ENCODE assay signal across 19 cellular contexts in the genomic region with DNA sequence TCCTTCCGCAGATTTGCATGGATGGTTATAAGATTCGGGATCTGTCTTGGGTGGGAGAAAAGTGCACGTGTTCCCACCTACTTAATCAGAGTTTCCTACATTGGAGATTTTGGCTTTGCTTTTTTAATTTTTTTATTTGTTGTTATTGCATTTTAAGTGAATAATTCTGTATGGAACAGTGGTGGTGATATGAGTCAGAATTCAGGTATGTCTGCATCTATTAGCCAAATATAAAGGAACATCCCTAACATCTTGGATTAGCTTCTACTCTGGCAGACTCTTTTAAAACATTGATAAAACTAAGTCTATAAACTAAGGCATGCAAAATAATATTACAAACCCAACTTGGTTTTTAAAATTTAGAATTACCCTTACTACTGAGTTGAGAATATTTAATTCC.
"Had no signal": no experiment of that assay in that cellular context is flagged by ENCODE, and none has a peak within 500 bp of the region (broad histone marks: within the 10 kb centered on the region; RNA-seq: fewer than 3 reads in every experiment).

No MANE protein-coding gene starts in this region.

- H3K27ac ChIP-seq: coronary artery, foreskin keratinocyte, hepatocyte, neutrophil, spleen, tibial artery had no signal

- H3K27me3 ChIP-seq: foreskin keratinocyte, hepatocyte, neutrophil, spleen, tibial artery had no signal

- H3K4me1 Mint-ChIP-seq: naive thymus-derived CD4-positive, alpha-beta T cell; nephron progenitor cell; stimulated activated memory B cell treated with anti-CD40 and anti-IgM and Interleukin-4, amounts not matched to agents 10 μg/mL and 1 μg/mL and 100 μg/mL, for 72 hours had no signal

- ATAC-seq: esophagus mucosa; foreskin keratinocyte; naive thymus-derived CD4-positive, alpha-beta T cell; sciatic nerve; stimulated activated memory B cell treated with anti-CD40 and anti-IgM and Interleukin-4, amounts not matched to agents 10 μg/mL and 1 μg/mL and 100 μg/mL, for 72 hours had no signal

- DNase-seq: effector CD4-positive, alpha-beta T cell; head of caudate nucleus; mammary epithelial cell; naive thymus-derived CD4-positive, alpha-beta T cell; nephron progenitor cell; posterior cingulate gyrus; spleen; stimulated activated CD4-positive, alpha-beta T cell treated with anti-CD3 and anti-CD28 coated beads, Interleukin-15, amount 100 ng/mL, for 24 hours; stimulated activated CD4-positive, alpha-beta T cell treated with anti-CD3 and anti-CD28 coated beads, Interleukin-1b, Interleukin-23, amount 100 ng/mL, for 48 hours; stimulated activated CD4-positive, alpha-beta T cell treated with anti-CD3 and anti-CD28 coated beads, Interleukin-4, amount 100 ng/mL, for 24 hours; tibial artery had no signal

- H3K36me3 Mint-ChIP-seq: naive thymus-derived CD4-positive, alpha-beta T cell; stimulated activated memory B cell treated with anti-CD40 and anti-IgM and Interleukin-4, amounts not matched to agents 10 μg/mL and 1 μg/mL and 100 μg/mL, for 72 hours had no signal

- H3K4me2 ChIP-seq: hepatocyte had no signal

- H3K27me3 Mint-ChIP-seq: naive thymus-derived CD4-positive, alpha-beta T cell; stimulated activated memory B cell treated with anti-CD40 and anti-IgM and Interleukin-4, amounts not matched to agents 10 μg/mL and 1 μg/mL and 100 μg/mL, for 72 hours; stimulated activated naive CD8-positive, alpha-beta T cell treated with anti-CD3 and anti-CD28 coated beads, Interleukin-15, Interleukin-2, amounts not matched to agents 100 ng/mL and 50 ng/mL, for 24 hours had no signal

- H3K4me3 ChIP-seq: coronary artery, hepatocyte, spleen, tibial artery had no signal

- H3K79me2 ChIP-seq: hepatocyte had no signal

- H3K36me3 ChIP-seq: neutrophil, spleen, tibial artery had no signal

- H3K4me3 Mint-ChIP-seq: naive thymus-derived CD4-positive, alpha-beta T cell; nephron progenitor cell; stimulated activated memory B cell treated with anti-CD40 and anti-IgM and Interleukin-4, amounts not matched to agents 10 μg/mL and 1 μg/mL and 100 μg/mL, for 72 hours; stimulated activated naive CD8-positive, alpha-beta T cell treated with anti-CD3 and anti-CD28 coated beads, Interleukin-15, Interleukin-2, amounts not matched to agents 100 ng/mL and 50 ng/mL, for 24 hours had no signal

- H2AFZ ChIP-seq: hepatocyte had no signal

- H3K4me1 ChIP-seq: foreskin keratinocyte, spleen, tibial artery had no signal

- H3K9me3 Mint-ChIP-seq: nephron progenitor cell; stimulated activated memory B cell treated with anti-CD40 and anti-IgM and Interleukin-4, amounts not matched to agents 10 μg/mL and 1 μg/mL and 100 μg/mL, for 72 hours had no signal

- H3K9me3 ChIP-seq: neutrophil, tibial artery had no signal

- H3K27ac Mint-ChIP-seq: naive thymus-derived CD4-positive, alpha-beta T cell; nephron progenitor cell; stimulated activated memory B cell treated with anti-CD40 and anti-IgM and Interleukin-4, amounts not matched to agents 10 μg/mL and 1 μg/mL and 100 μg/mL, for 72 hours; stimulated activated naive CD8-positive, alpha-beta T cell treated with anti-CD3 and anti-CD28 coated beads, Interleukin-15, Interleukin-2, amounts not matched to agents 100 ng/mL and 50 ng/mL, for 24 hours had no signal
